Comparison of ENCODE assay signal across 21 cellular contexts in genomic region chr1:19728413-19729145, GRCh38.
"Had no signal": no experiment of that assay in that cellular context is flagged by ENCODE, and none has a peak within 500 bp of the region (broad histone marks: within the 10 kb centered on the region; RNA-seq: fewer than 3 reads in every experiment).

No MANE protein-coding gene starts in this region.

- H3K36me3 ChIP-seq: brain microvascular endothelial cell had no signal

- H3K27me3 ChIP-seq: brain microvascular endothelial cell, foreskin keratinocyte, neutrophil had no signal

- H3K4me1 ChIP-seq: parathyroid adenoma had no signal

- H3K4me3 ChIP-seq: skin epidermis had no signal

- ATAC-seq: activated CD8-positive, alpha-beta memory T cell treated with anti-CD3 and anti-CD28 coated beads, Interleukin-2, amount 10 ng/mL, durations not matched to agents 7 days and 5 days; activated naive CD4-positive, alpha-beta T cell treated with anti-CD3 and anti-CD28 coated beads, Interleukin-2, amount 50 U/mL, for 72 hours; effector memory CD8-positive, alpha-beta T cell; foreskin keratinocyte; stimulated activated naive B cell treated with anti-CD40 and anti-IgM and Interleukin-4, amounts not matched to agents 10 μg/mL and 1 μg/mL and 100 μg/mL, for 72 hours had no signal

- H3K9me3 ChIP-seq: neutrophil had no signal

- DNase-seq: activated CD4-positive, alpha-beta memory T cell treated with anti-CD3 and anti-CD28 coated beads for 36 hours; activated CD4-positive, alpha-beta T cell treated with anti-CD3 and anti-CD28 coated beads for 1 hour; activated CD8-positive, alpha-beta memory T cell treated with anti-CD3 and anti-CD28 coated beads, Interleukin-2, amount 10 ng/mL, durations not matched to agents 7 days and 5 days; activated gamma-delta T cell; activated T-cell treated with anti-CD3 and anti-CD28 coated beads, Interleukin-2, amount 50 U/mL, for 1 hour; amniotic stem cell; brain microvascular endothelial cell; dermis blood vessel endothelial cell; effector memory CD8-positive, alpha-beta T cell; left cardiac atrium; naive B cell; stimulated activated CD4-positive, alpha-beta T cell treated with anti-CD3 and anti-CD28 coated beads, Interleukin-15, amount 100 ng/mL, for 24 hours; stimulated activated CD4-positive, alpha-beta T cell treated with anti-CD3 and anti-CD28 coated beads, Interleukin-4, amount 100 ng/mL, for 1 hour; stimulated activated naive B cell treated with anti-CD40 and anti-IgM and Interleukin-4, amounts not matched to agents 10 μg/mL and 1 μg/mL and 100 μg/mL, for 72 hours; T-helper 9 cell had no signal

- H3K27ac ChIP-seq: brain microvascular endothelial cell, foreskin keratinocyte, neutrophil, parathyroid adenoma, skin epidermis, VCaP had no signal
